In genomic region chr18:416928-417327, GRCh38 we compare ENCODE assay signal across 21 cellular contexts.
"Had no signal": no experiment of that assay in that cellular context is flagged by ENCODE, and none has a peak within 500 bp of the region (broad histone marks: within the 10 kb centered on the region; RNA-seq: fewer than 3 reads in every experiment).

No MANE protein-coding gene starts in this region.

- H3K36me3 Mint-ChIP-seq: activated naive CD4-positive, alpha-beta T cell treated with anti-CD3 and anti-CD28 coated beads, Interleukin-2, amount 50 U/mL, for 72 hours had no signal

- H3K4me1 ChIP-seq: adrenal gland, breast epithelium, thyroid gland had no signal

- H3K27ac Mint-ChIP-seq: activated CD4-positive, alpha-beta T cell treated with anti-CD3 and anti-CD28 coated beads for 36 hours; activated naive CD4-positive, alpha-beta T cell treated with anti-CD3 and anti-CD28 coated beads, Interleukin-2, amount 50 U/mL, for 72 hours; T-helper 2 cell treated with Interferon-gamma antibody and Interleukin-4, amounts not matched to agents 5 μg/mL and 100 μg/mL, for 36 hours had no signal

- H3K36me3 ChIP-seq: adrenal gland, breast epithelium, thyroid gland had no signal

- H3K4me3 Mint-ChIP-seq: activated CD4-positive, alpha-beta T cell treated with anti-CD3 and anti-CD28 coated beads for 36 hours; mesothelial cell of epicardium; nephron; T-helper 2 cell treated with Interferon-gamma antibody and Interleukin-4, amounts not matched to agents 5 μg/mL and 100 μg/mL, for 36 hours had no signal

- ATAC-seq: activated CD4-positive, alpha-beta T cell treated with anti-CD3 and anti-CD28 coated beads for 36 hours; activated naive CD4-positive, alpha-beta T cell treated with anti-CD3 and anti-CD28 coated beads, Interleukin-2, amount 50 U/mL, for 72 hours; esophagus mucosa; left colon had no signal

- H3K4me3 ChIP-seq: adrenal gland, breast epithelium, hepatocyte, lung, thyroid gland had no signal

- H3K9me3 Mint-ChIP-seq: T-helper 2 cell treated with Interferon-gamma antibody and Interleukin-4, amounts not matched to agents 5 μg/mL and 100 μg/mL, for 36 hours had no signal

- H3K9me3 ChIP-seq: adrenal gland, breast epithelium, thyroid gland had no signal

- FAIRE-seq: TTC549 had no signal

- H3K27ac ChIP-seq: breast epithelium, hepatocyte, thyroid gland had no signal

- DNase-seq: activated CD4-positive, alpha-beta T cell treated with anti-CD3 and anti-CD28 coated beads for 36 hours; activated CD4-positive, alpha-beta T cell treated with anti-CD3 and anti-CD28 coated beads, Interleukin-2, amount 50 U/mL, for 48 hours; activated gamma-delta T cell treated with Interleukin-2 at 50 U/mL for 16 hours; adrenal gland; cortex of kidney; effector CD4-positive, alpha-beta T cell; islet precursor cell; left colon; retina; stimulated activated CD4-positive, alpha-beta T cell treated with anti-CD3 and anti-CD28 coated beads, Interleukin-2, amount 100 ng/mL, for 24 hours; stimulated activated naive CD4-positive, alpha-beta T cell treated with Interleukin-2 at 50 U/mL for 16 hours; thyroid gland had no signal

- H3K27me3 ChIP-seq: adrenal gland, breast epithelium, hepatocyte, thyroid gland had no signal
